In genomic region chr10:49353026-49353894, GRCh38 we compare ENCODE assay signal across 26 cellular contexts. TPM values are rescaled to one million over a fixed set of nuclear protein-coding genes. Genes with fewer than 3 reads are reported as not detected.
A peak's percentile ranks its signal among the peaks of the same experiment; 100 is the strongest.
DNase-seq lines count a peak whose midpoint lies in the region; ATAC-seq and TF ChIP-seq lines count a peak whose summit lies in the region.
"Had no signal": no experiment of that assay in that cellular context is flagged by ENCODE, and none has a peak within 500 bp of the region (broad histone marks: within the 10 kb centered on the region; RNA-seq: fewer than 3 reads in every experiment).

No MANE protein-coding gene starts in this region.

- H3K27me3 Mint-ChIP-seq in immature natural killer cell (ENCODE audit: low read depth in 3 of 3): peaks cover 0 to 4% (median 2%) of the 10 kb centered on the region in 3 donors

- H3K27ac ChIP-seq in HEK293 (ENCODE audit: extremely low read depth, low read depth, low read length) (no peak overlapping the region), coronary artery (no peak overlapping the region), lung (ENCODE audit: low read depth in 1 of 2, low read length in 1 of 2) (no peak overlapping the region)
- H3K27ac ChIP-seq: GM23248, SJSA1 had no signal

- CTCF ChIA-PET in HEK293 (lab: Yijun Ruan, JAX): no interaction called here

- TF ChIP-seq CTCF in HEK293 (tag by site-specific recombination; IDR thresholded peaks at IDR 0.05): no peak
- TF ChIP-seq CTCF in coronary artery (IDR thresholded peaks at IDR 0.05): no peak
- TF ChIP-seq CTCF in lung (IDR thresholded peaks at IDR 0.05; ENCODE audit: control extremely low read depth, extremely low read depth): no peak

- no peak overlapping the region for H3K27ac Mint-ChIP-seq in immature natural killer cell
- H3K27ac Mint-ChIP-seq: CD4-positive, alpha-beta memory T cell; H9; HFFc6 had no signal

- H3K9me3 ChIP-seq in HEK293 (ENCODE audit: control insufficient read depth, insufficient read depth, low read depth, low read length) (no peaks in the 10 kb centered on the region; the same call in 1 of the 2 replicates), lung (ENCODE audit: control insufficient read depth in 2 of 2, insufficient read depth in 1 of 2, low read length in 1 of 2) (peaks cover 0 to 20% of the 10 kb centered on the region in 2 donors)
- H3K9me3 ChIP-seq: SJSA1 had no signal

- WGBS in lung, 2 donors: 80 to 82% methylated on average over 6 of the region's 6 CpGs

- no peaks in the 10 kb centered on the region for H3K27me3 ChIP-seq in lung (ENCODE audit: control insufficient read depth, insufficient read depth)
- H3K27me3 ChIP-seq: SJSA1 had no signal

- POLR2A ChIA-PET in HEK293 (lab: Yijun Ruan, JAX): no interaction called here

- H3K4me3 ChIP-seq in HEK293 (ENCODE audit: low read depth, low read length): no peak overlapping the region
- no peak overlapping the region for H3K4me3 ChIP-seq in coronary artery
- H3K4me3 ChIP-seq in lung: no peak overlapping the region
- H3K4me3 ChIP-seq: GM23248, SJSA1 had no signal

- H3K4me1 ChIP-seq in HEK293 (ENCODE audit: control insufficient read depth, insufficient read depth, low read length) (no peaks in the 10 kb centered on the region), lung (ENCODE audit: control insufficient read depth in 2 of 2, insufficient read depth in 2 of 2, low read length in 2 of 2) (no peaks in the 10 kb centered on the region)
- H3K4me1 ChIP-seq: SJSA1 had no signal

- no peaks in the 10 kb centered on the region for H3K4me1 Mint-ChIP-seq in immature natural killer cell
- H3K4me1 Mint-ChIP-seq: CD4-positive, alpha-beta memory T cell; H9 had no signal

- peaks cover 0 to 15% (median 7%) of the 10 kb centered on the region in 6 donors for H3K9me3 Mint-ChIP-seq in immature natural killer cell
- H3K9me3 Mint-ChIP-seq: HFFc6 had no signal

- peak; percentile 20 for ATAC-seq in lung (ENCODE audit: insufficient read depth, low FRiP score)
- ATAC-seq in GM21526 (IDR thresholded peaks at IDR 0.05; ENCODE audit: low FRiP score, unreplicated experiment): no peak
- ATAC-seq: PC-3 had no signal

- H3K4me3 Mint-ChIP-seq in immature natural killer cell: no peak overlapping the region
- H3K4me3 Mint-ChIP-seq: CD4-positive, alpha-beta memory T cell; H9; HFFc6 had no signal

- peak; percentile 8 for DNase-seq in coronary artery (ENCODE audit: low spot score)
- DNase-seq in lung (ENCODE audit: low spot score): no peak
- DNase-seq in smooth muscle cell of the brain vasculature (ENCODE audit: low read depth, low spot score): peak; percentile 60
- DNase-seq in immature natural killer cell: no peak
- DNase-seq in anterior cingulate cortex (lab: John Stamatoyannopoulos, UW): no peak
- DNase-seq: C1 segment of cervical spinal cord; CD4-positive, alpha-beta memory T cell; COR-L47; DMS79 treated with DMSO at 0.1 percent for 48 hours; GF-D8; GM23248; H9; HFFc6; IMR-90; KG1; MM.1S; NCI-H2029 treated with DMSO at 0.1 percent for 48 hours; NCI-H446; NCI-H526; NCI-H82; NK-92 treated with Interleukin-12 subunit alpha and Interleukin-12 subunit beta, amount 100 ng/mL, for 24 hours; PC-3 had no signal

- peaks cover 4 to 10% (median 7%) of the 10 kb centered on the region in 3 donors for H3K36me3 Mint-ChIP-seq in immature natural killer cell
- H3K36me3 Mint-ChIP-seq: CD4-positive, alpha-beta memory T cell had no signal

- H3K36me3 ChIP-seq in HEK293 (ENCODE audit: control insufficient read depth in 2 of 2, insufficient read depth in 1 of 2, low read length in 2 of 2) (no peaks in the 10 kb centered on the region), lung (ENCODE audit: control insufficient read depth in 2 of 2, insufficient read depth in 2 of 2, low read length in 2 of 2) (no peaks in the 10 kb centered on the region)
- H3K36me3 ChIP-seq: SJSA1 had no signal

TF ChIP-seq in HEK293, 187 proteins besides CTCF, POLR2A, EP300 and RAD21:
- no peak for TF ChIP-seq AEBP2 (tag by site-specific recombination; IDR thresholded peaks at IDR 0.05; ENCODE audit: borderline replicate concordance)
- peak; percentile 63 for TF ChIP-seq GLIS1 (tag by site-specific recombination; IDR thresholded peaks at IDR 0.05)
- TF ChIP-seq ZNF704 (tag by site-specific recombination; IDR thresholded peaks at IDR 0.05): no peak
- TF ChIP-seq ZNF488 (tag by site-specific recombination; IDR thresholded peaks at IDR 0.05): no peak
- no peak for TF ChIP-seq ZNF184 (tag by site-specific recombination; IDR thresholded peaks at IDR 0.05)
- no peak for TF ChIP-seq EGR2 (tag by site-specific recombination; IDR thresholded peaks at IDR 0.05; ENCODE audit: low read depth)
- no peak for TF ChIP-seq ZNF544 (tag by site-specific recombination; IDR thresholded peaks at IDR 0.05)
- no peak for TF ChIP-seq ZNF514 (tag by site-specific recombination; IDR thresholded peaks at IDR 0.05)
- peak; percentile 56; the same call in 1 of the 2 replicates for TF ChIP-seq SCRT2 (tag by site-specific recombination; IDR thresholded peaks at IDR 0.05)

RNA-seq across cellular contexts. Expression of gene DRGX, which starts 42.6 kb away (rescaled TPM):
- not detected for total RNA-seq in lung
- under 1 TPM in 1 of 2 donors, not detected in 1; 0.10 TPM for polyA plus RNA-seq in lung
- polyA plus RNA-seq in immature natural killer cell: not detected
- total RNA-seq: A673; CD4-positive, alpha-beta memory T cell; GM23248; H9; IMR-90; SJSA1 had no signal
- polyA plus RNA-seq: CD4-positive, alpha-beta memory T cell; IMR-90 had no signal

RNA-seq across cellular contexts. Expression of gene C10orf71, which starts 54.3 kb away (rescaled TPM):
- total RNA-seq in lung: not detected
- polyA plus RNA-seq in lung: not detected
- polyA plus RNA-seq in immature natural killer cell: not detected
- total RNA-seq: A673; CD4-positive, alpha-beta memory T cell; GM23248; H9; HFFc6; IMR-90; PC-3; SJSA1 had no signal
- polyA plus RNA-seq: CD4-positive, alpha-beta memory T cell; GM23248; IMR-90 had no signal

Comparison
In these comparisons a context has a peak if more than half of its experiments do, and no peak if none do; other contexts are left out.
1. DNase-seq: peak in coronary artery (single experiment) and smooth muscle cell of the brain vasculature (single experiment); none in lung (single experiment), immature natural killer cell (0 of 3) and anterior cingulate cortex (0 of 58).